1 cellular context compared by ENCODE assay signal in the genomic region with DNA sequence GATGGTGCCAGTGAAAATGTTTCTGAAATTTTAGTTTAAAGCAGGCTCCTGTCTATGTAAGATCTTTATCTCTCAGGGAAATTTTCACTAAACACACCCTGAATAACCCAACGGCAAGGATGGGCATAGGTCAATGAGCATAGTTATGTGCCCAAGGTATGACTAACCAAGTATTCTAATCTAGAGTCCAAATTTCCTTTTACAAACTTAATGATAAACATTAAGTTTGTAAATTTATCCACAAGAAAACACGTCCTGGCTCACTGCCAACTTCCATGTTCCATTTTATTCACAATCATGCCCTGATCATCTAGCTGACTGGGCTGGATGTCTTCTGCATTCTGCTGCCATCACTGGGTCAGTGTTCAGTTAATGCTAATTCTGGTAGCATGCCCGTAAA.
TF ChIP-seq lines count a peak whose summit lies in the region.

No MANE protein-coding gene starts in this region.

TF ChIP-seq in SK-N-SH treated with all-trans-retinoic acid at 6 μM for 48 hours, 23 proteins besides CTCF, POLR2A, EP300 and RAD21:
- TF ChIP-seq, protein P1, sequence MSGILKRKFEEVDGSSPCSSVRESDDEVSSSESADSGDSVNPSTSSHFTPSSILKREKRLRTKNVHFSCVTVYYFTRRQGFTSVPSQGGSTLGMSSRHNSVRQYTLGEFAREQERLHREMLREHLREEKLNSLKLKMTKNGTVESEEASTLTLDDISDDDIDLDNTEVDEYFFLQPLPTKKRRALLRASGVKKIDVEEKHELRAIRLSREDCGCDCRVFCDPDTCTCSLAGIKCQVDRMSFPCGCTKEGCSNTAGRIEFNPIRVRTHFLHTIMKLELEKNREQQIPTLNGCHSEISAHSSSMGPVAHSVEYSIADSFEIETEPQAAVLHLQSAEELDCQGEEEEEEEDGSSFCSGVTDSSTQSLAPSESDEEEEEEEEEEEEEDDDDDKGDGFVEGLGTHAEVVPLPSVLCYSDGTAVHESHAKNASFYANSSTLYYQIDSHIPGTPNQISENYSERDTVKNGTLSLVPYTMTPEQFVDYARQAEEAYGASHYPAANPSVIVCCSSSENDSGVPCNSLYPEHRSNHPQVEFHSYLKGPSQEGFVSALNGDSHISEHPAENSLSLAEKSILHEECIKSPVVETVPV (CRISPR knock-in tag; IDR thresholded peaks at IDR 0.05): no peak
- TF ChIP-seq CREB5 (CRISPR knock-in tag; IDR thresholded peaks at IDR 0.05; ENCODE audit: low read depth): no peak
- TF ChIP-seq OSR1 (CRISPR knock-in tag; IDR thresholded peaks at IDR 0.05): no peak
- TF ChIP-seq GLIS3 (CRISPR knock-in tag; IDR thresholded peaks at IDR 0.05): no peak
- no peak for TF ChIP-seq ISL1 (CRISPR knock-in tag; IDR thresholded peaks at IDR 0.05)
- TF ChIP-seq CSDC2 (CRISPR knock-in tag; IDR thresholded peaks at IDR 0.05): no peak
- TF ChIP-seq BACH2 (CRISPR knock-in tag; IDR thresholded peaks at IDR 0.05; ENCODE audit: borderline replicate concordance): no peak
- TF ChIP-seq PATZ1 (CRISPR knock-in tag; IDR thresholded peaks at IDR 0.05; ENCODE audit: borderline replicate concordance): no peak
- no peak for TF ChIP-seq ZNF565 (CRISPR knock-in tag; conservative IDR thresholded peaks at IDR 0.05; ENCODE audit: low read depth)
- TF ChIP-seq SNAI2 (CRISPR knock-in tag; IDR thresholded peaks at IDR 0.05): no peak
- TF ChIP-seq ZNF8 (CRISPR knock-in tag; IDR thresholded peaks at IDR 0.05): no peak
- no peak for TF ChIP-seq TSHZ2 (CRISPR knock-in tag; IDR thresholded peaks at IDR 0.05)
- no peak for TF ChIP-seq ZC3H10 (CRISPR knock-in tag; IDR thresholded peaks at IDR 0.05)
- TF ChIP-seq TCF4 (CRISPR knock-in tag; IDR thresholded peaks at IDR 0.05; ENCODE audit: borderline replicate concordance): no peak
- TF ChIP-seq RARB (CRISPR knock-in tag; IDR thresholded peaks at IDR 0.05): no peak
- TF ChIP-seq POU6F1 (CRISPR knock-in tag; IDR thresholded peaks at IDR 0.05; ENCODE audit: borderline replicate concordance, low read depth): no peak
- no peak for TF ChIP-seq ESRRG (CRISPR knock-in tag; IDR thresholded peaks at IDR 0.05)
- TF ChIP-seq TOX (CRISPR knock-in tag; IDR thresholded peaks at IDR 0.05; ENCODE audit: borderline replicate concordance): no peak
- TF ChIP-seq ZNF70 (CRISPR knock-in tag; IDR thresholded peaks at IDR 0.05): no peak
TF ChIP-seq in SK-N-SH treated with all-trans-retinoic acid at 6 μM for 48 hours: peak in this region for 0.
